8 cellular contexts compared by ENCODE assay signal in the genomic region with DNA sequence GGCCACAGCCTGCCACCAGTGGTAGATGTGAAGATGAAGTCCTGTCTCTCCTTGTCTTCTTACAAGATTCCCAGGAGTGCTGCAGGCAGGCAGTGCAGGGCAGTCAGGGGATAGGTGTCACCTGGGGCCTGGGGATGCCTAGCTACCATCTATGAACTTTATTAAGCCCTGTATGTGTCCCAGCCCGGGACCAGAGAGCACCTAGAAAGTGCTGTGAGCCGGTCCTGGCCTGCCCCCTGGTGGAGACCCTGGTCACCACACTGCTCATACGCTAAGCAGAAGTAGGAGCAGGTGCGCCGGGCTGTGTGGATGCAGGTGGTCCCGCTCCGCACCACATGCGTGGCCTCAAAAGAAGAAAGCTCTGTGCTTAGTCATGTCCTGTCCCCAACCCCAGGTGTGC.
A peak's percentile ranks its signal among the peaks of the same experiment; 100 is the strongest.
DNase-seq lines count a peak whose midpoint lies in the region; TF ChIP-seq lines count a peak whose summit lies in the region.
"Not testable (repeated sequence)": the region's sequence is repeated elsewhere in the genome, so short reads cannot be mapped to it uniquely, and the experiment has no call there.

No MANE protein-coding gene starts in this region.

- not testable (repeated sequence) for H3K4me1 ChIP-seq in H9 (ENCODE audit: insufficient read depth, low read length)

- H3F3A ChIP-seq in neural cell (ENCODE audit: insufficient read depth, low read length, poor library complexity, severe bottlenecking): not testable (repeated sequence)

- H3K4me1 Mint-ChIP-seq in H9; activated CD4-positive, alpha-beta memory T cell treated with anti-CD3 and anti-CD28 coated beads for 36 hours (ENCODE audit: low read depth); brain: not testable (repeated sequence)

- not testable (repeated sequence) for H3K9ac ChIP-seq in H9 (ENCODE audit: extremely low read depth, insufficient read length, low read length); neural cell (ENCODE audit: low read length)

- H3K9me3 ChIP-seq in H9 (ENCODE audit: control insufficient read depth, low read depth, low read length); neural cell (ENCODE audit: low read length): not testable (repeated sequence)

- H2BK120ac ChIP-seq in H9 (ENCODE audit: low read depth, low read length, poor library complexity, severe bottlenecking): not testable (repeated sequence)

- H3K27me3 Mint-ChIP-seq in H9 (ENCODE audit: low read depth) (peaks cover 31% of the 10 kb centered on the region), brain (peaks cover 50% of the 10 kb centered on the region)
- H3K27me3 Mint-ChIP-seq in activated CD4-positive, alpha-beta memory T cell treated with anti-CD3 and anti-CD28 coated beads for 36 hours: not testable (repeated sequence)

- H2BK20ac ChIP-seq in H9 (ENCODE audit: low read depth, low read length, poor library complexity, severe bottlenecking): not testable (repeated sequence)

- not testable (repeated sequence) for H3K27ac ChIP-seq in H9 (ENCODE audit: insufficient read length, low read depth, low read length); neural cell (ENCODE audit: low read length)

- not testable (repeated sequence) for H3K23me2 ChIP-seq in H9 (ENCODE audit: insufficient read length, low read depth, low read length, poor library complexity, severe bottlenecking)

- H3K4ac ChIP-seq in H9 (ENCODE audit: low read depth, low read length): not testable (repeated sequence)

- intact Hi-C loops in activated CD4-positive, alpha-beta memory T cell treated with anti-CD3 and anti-CD28 coated beads for 36 hours (cut with micrococcal nuclease): not testable (repeated sequence)

- H3K79me1 ChIP-seq in H9 (ENCODE audit: insufficient read depth, low read depth, low read length, poor library complexity, severe bottlenecking): not testable (repeated sequence)

- not testable (repeated sequence) for H3K4me3 Mint-ChIP-seq in H9; activated CD4-positive, alpha-beta memory T cell treated with anti-CD3 and anti-CD28 coated beads for 36 hours; brain

- not testable (repeated sequence) for H3K9me3 Mint-ChIP-seq in H9; activated CD4-positive, alpha-beta memory T cell treated with anti-CD3 and anti-CD28 coated beads for 36 hours; brain

- not testable (repeated sequence) for H2BK15ac ChIP-seq in H9 (ENCODE audit: low read depth, low read length)

- not testable (repeated sequence) for H3K14ac ChIP-seq in H9 (ENCODE audit: insufficient read depth, low read length)

- peak; percentile 60 for TF ChIP-seq RAD21 in neural cell (conservative IDR thresholded peaks at IDR 0.05)

- not testable (repeated sequence) for H4K5ac ChIP-seq in H9 (ENCODE audit: insufficient read length, low read depth, low read length)

- not testable (repeated sequence) for H3K4me3 ChIP-seq in neural cell (ENCODE audit: low read length)

- TF ChIP-seq CTCF in H9 (conservative IDR thresholded peaks at IDR 0.05) (peak; percentile 65), brain (conservative IDR thresholded peaks at IDR 0.05) (peak; percentile 47 to 62), neural cell (IDR thresholded peaks at IDR 0.05; ENCODE audit: poor library complexity, severe bottlenecking) (peak; percentile 67)

- DNase-seq in CD1c-positive myeloid dendritic cell (ENCODE audit: extremely low spot score): peak; percentile 11
- DNase-seq in H9: peak; percentile 61
- peak; percentile 13 for DNase-seq in NCI-H2227 (lab: John Stamatoyannopoulos, UW; ENCODE audit: unreplicated experiment)
- peak; percentile 63 for DNase-seq in activated CD4-positive, alpha-beta memory T cell treated with anti-CD3 and anti-CD28 coated beads for 36 hours
- peak; percentile 2 for DNase-seq in germinal center (ENCODE audit: low spot score)
- DNase-seq in stimulated activated CD4-positive, alpha-beta T cell treated with anti-CD3 and anti-CD28 coated beads, Interleukin-4, amount 100 ng/mL, for 1 hour: peak; percentile 25

- not testable (repeated sequence) for H4K8ac ChIP-seq in H9 (replicated peaks; ENCODE audit: insufficient read length, low read depth, low read length)

- H2AK5ac ChIP-seq in H9 (ENCODE audit: insufficient read length, low read length): not testable (repeated sequence)

- not testable (repeated sequence) for H3K56ac ChIP-seq in H9 (ENCODE audit: insufficient read length, low read depth, low read length)

- H4K91ac ChIP-seq in H9 (ENCODE audit: insufficient read length, low read depth, low read length): not testable (repeated sequence)

- H3K36me3 ChIP-seq in neural cell (ENCODE audit: insufficient read depth, low read length): not testable (repeated sequence)

- H4K20me1 ChIP-seq in H9 (ENCODE audit: control insufficient read depth, insufficient read depth, insufficient read length); neural cell (ENCODE audit: insufficient read depth): not testable (repeated sequence)

- not testable (repeated sequence) for TF ChIP-seq EP300 in neural cell (conservative IDR thresholded peaks at IDR 0.05; ENCODE audit: poor library complexity, severe bottlenecking)

- H3K9me2 ChIP-seq in neural cell (ENCODE audit: insufficient read depth, low read length): not testable (repeated sequence)

- not testable (repeated sequence) for H3K4me2 ChIP-seq in H9 (ENCODE audit: insufficient read depth, insufficient read length, low read length); neural cell (ENCODE audit: low read length)

- not testable (repeated sequence) for H3T11ph ChIP-seq in H9 (ENCODE audit: low read length)

- WGBS in H9 (ENCODE audit: extremely low coverage, insufficient read length, low lambda C conversion rate): no CpG with 5 or more reads among the region's 8 CpGs

- not testable (repeated sequence) for H2BK5ac ChIP-seq in H9 (ENCODE audit: insufficient read length, low read length)

- not testable (repeated sequence) for H3K18ac ChIP-seq in H9 (ENCODE audit: insufficient read length, low read depth, low read length)

- not testable (repeated sequence) for H3K27me3 ChIP-seq in H9 (ENCODE audit: insufficient read depth, low read length)
- H3K27me3 ChIP-seq in neural cell (ENCODE audit: insufficient read depth, low read depth, low read length): peaks cover 12% of the 10 kb centered on the region

- not testable (repeated sequence) for H3K79me2 ChIP-seq in H9 (ENCODE audit: insufficient read depth, low read length); neural cell (replicated peaks; ENCODE audit: insufficient read depth, low read length)

- not testable (repeated sequence) for H2AFZ ChIP-seq in H9 (ENCODE audit: low read length); neural cell (ENCODE audit: low read depth, low read length)

- POLR2A ChIA-PET in activated CD4-positive, alpha-beta memory T cell treated with anti-CD3 and anti-CD28 coated beads for 36 hours (lab: Charles Lee): not testable (repeated sequence)

- H3K23ac ChIP-seq in H9 (ENCODE audit: insufficient read length, low read depth, low read length): not testable (repeated sequence)

- H3K27ac Mint-ChIP-seq in H9; activated CD4-positive, alpha-beta memory T cell treated with anti-CD3 and anti-CD28 coated beads for 36 hours; brain: not testable (repeated sequence)

- not testable (repeated sequence) for H3K36me3 Mint-ChIP-seq in H9 (ENCODE audit: insufficient read depth in 1 of 3, low read depth in 3 of 3); activated CD4-positive, alpha-beta memory T cell treated with anti-CD3 and anti-CD28 coated beads for 36 hours; brain

- CTCF ChIA-PET in activated CD4-positive, alpha-beta memory T cell treated with anti-CD3 and anti-CD28 coated beads for 36 hours (lab: Charles Lee): not testable (repeated sequence)

- not testable (repeated sequence) for H2BK12ac ChIP-seq in H9 (ENCODE audit: insufficient read length, low read depth, low read length)

TF ChIP-seq in neural cell, 6 proteins besides CTCF, POLR2A, EP300 and RAD21:
- peak; percentile 70 for TF ChIP-seq SMC3 (conservative IDR thresholded peaks at IDR 0.05; ENCODE audit: poor library complexity)

Comparison
In these comparisons a context has a peak if more than half of its experiments do, and no peak if none do; other contexts are left out.
1. DNase-seq: peak in every context shown above with its lines; median percentile 63 in activated CD4-positive, alpha-beta memory T cell treated with anti-CD3 and anti-CD28 coated beads for 36 hours; 61 in H9; 25 in stimulated activated CD4-positive, alpha-beta T cell treated with anti-CD3 and anti-CD28 coated beads, Interleukin-4, amount 100 ng/mL, for 1 hour; 13 in NCI-H2227; 11 in CD1c-positive myeloid dendritic cell; 2 in germinal center.